Comparison of ENCODE assay signal across 26 cellular contexts in genomic region chr6:164700497-164700896, GRCh38.
"Had no signal": no experiment of that assay in that cellular context is flagged by ENCODE, and none has a peak within 500 bp of the region (broad histone marks: within the 10 kb centered on the region; RNA-seq: fewer than 3 reads in every experiment).

No MANE protein-coding gene starts in this region.

- H3K27me3 ChIP-seq: stomach, suprapubic skin, testis, thyroid gland, tibial artery, tibial nerve, transverse colon, upper lobe of left lung, upper lobe of right lung, uterus, vagina had no signal

- H3K4me1 ChIP-seq: stomach, suprapubic skin, testis, tibial artery, transverse colon, upper lobe of right lung, uterus, vagina had no signal

- H3K27ac ChIP-seq: stomach, suprapubic skin, testis, thoracic aorta, thyroid gland, tibial artery, tibial nerve, transverse colon, upper lobe of left lung, upper lobe of right lung, uterus, vagina had no signal

- H3K9me3 ChIP-seq: stomach, suprapubic skin, testis, thoracic aorta, thyroid gland, tibial artery, tibial nerve, upper lobe of left lung, upper lobe of right lung, uterus, vagina had no signal

- DNase-seq: stimulated activated CD4-positive, alpha-beta T cell treated with anti-CD3 and anti-CD28 coated beads, Interleukin-4, amount 100 ng/mL, for 1 hour; stimulated activated CD4-positive, alpha-beta T cell treated with anti-CD3 and anti-CD28 coated beads, Interleukin-4, amount 100 ng/mL, for 24 hours; stimulated activated CD4-positive, alpha-beta T cell treated with anti-CD3 and anti-CD28 coated beads, Interleukin-4, amount 100 ng/mL, for 4 hours; stimulated activated CD8-positive, alpha-beta memory T cell treated with anti-CD3 and anti-CD28 coated beads, Interleukin-4, amount 100 ng/mL, for 48 hours; stimulated activated naive B cell treated with anti-CD40 and anti-IgM and Interleukin-4, amounts not matched to agents 10 μg/mL and 1 μg/mL and 100 μg/mL, for 72 hours; stimulated activated naive CD4-positive, alpha-beta T cell; stimulated activated naive CD4-positive, alpha-beta T cell treated with Interleukin-2 at 50 U/mL for 16 hours; stimulated activated naive CD8-positive, alpha-beta T cell treated with anti-CD3 and anti-CD28 coated beads, Interleukin-15, amount 100 ng/mL, for 72 hours; stimulated activated naive CD8-positive, alpha-beta T cell treated with anti-CD3 and anti-CD28 coated beads, Interleukin-15, Interleukin-2, amounts not matched to agents 100 U/mL and 50 U/mL, for 24 hours; stomach; substantia nigra; testis; thyroid gland; tibial artery; transverse colon; trophoblast cell; upper lobe of left lung; upper lobe of right lung; uterus had no signal

- ATAC-seq: stimulated activated effector memory CD8-positive, alpha-beta T cell treated with anti-CD3 and anti-CD28 coated beads, Interleukin-12 subunit alpha, Interleukin-12 subunit beta, amount 100 ng/mL, for 72 hours; stimulated activated memory B cell treated with anti-CD40 and anti-IgM and Interleukin-4, amounts not matched to agents 10 μg/mL and 1 μg/mL and 100 μg/mL, for 72 hours; stimulated activated naive B cell treated with anti-CD40 and anti-IgM and Interleukin-4, amounts not matched to agents 10 μg/mL and 1 μg/mL and 100 μg/mL, for 72 hours; stimulated activated naive CD8-positive, alpha-beta T cell treated with anti-CD3 and anti-CD28 coated beads, Interleukin-15, amount 100 ng/mL, for 72 hours; stimulated activated naive CD8-positive, alpha-beta T cell treated with anti-CD3 and anti-CD28 coated beads, Interleukin-15, Interleukin-2, amounts not matched to agents 100 U/mL and 50 U/mL, for 24 hours; upper lobe of right lung had no signal

- H3K4me3 ChIP-seq: stomach, suprapubic skin, testis, thoracic aorta, thyroid gland, tibial artery, tibial nerve, transverse colon, upper lobe of left lung, upper lobe of right lung, uterus, vagina had no signal

- FAIRE-seq: urothelium cell line had no signal

- H3K36me3 ChIP-seq: stomach, suprapubic skin, thoracic aorta, thyroid gland, tibial artery, tibial nerve, transverse colon, upper lobe of left lung, upper lobe of right lung, uterus, vagina had no signal
